ENCODE assay signal across 9 cellular contexts in the genomic region with DNA sequence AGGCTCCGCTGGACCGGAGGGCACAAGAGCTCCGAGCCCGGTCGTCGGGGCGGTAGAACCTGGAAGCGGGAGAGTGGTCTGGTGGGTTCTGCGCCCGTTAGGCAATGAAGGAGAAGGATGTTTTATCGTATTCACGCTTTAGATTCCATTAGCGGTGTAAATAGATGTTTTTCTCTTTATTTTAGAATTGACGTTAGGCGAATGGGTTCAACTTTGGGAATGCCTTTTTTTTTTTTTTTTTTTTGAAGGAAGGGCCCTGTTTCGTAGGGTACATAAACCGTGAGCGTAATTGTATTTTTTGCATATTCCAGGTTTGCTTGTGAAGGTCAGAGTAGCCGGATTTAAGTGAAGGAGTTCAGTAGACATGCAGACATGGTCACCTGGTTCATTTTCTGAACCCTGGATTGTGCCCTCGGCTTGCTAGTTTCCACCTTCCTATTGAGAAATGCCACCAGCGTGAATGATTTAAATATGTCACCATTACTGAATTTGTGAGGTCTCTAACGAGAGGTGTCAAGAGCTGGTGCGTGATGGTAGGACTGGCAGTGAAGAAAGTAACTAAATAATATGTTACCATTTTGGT. TPM values are rescaled to one million over a fixed set of nuclear protein-coding genes. Genes with fewer than 3 reads are reported as not detected.
A peak's percentile ranks its signal among the peaks of the same experiment; 100 is the strongest.
DNase-seq lines count a peak whose midpoint lies in the region; ATAC-seq and TF ChIP-seq lines count a peak whose summit lies in the region.
"Had no signal": no experiment of that assay in that cellular context is flagged by ENCODE, and none has a peak within 500 bp of the region (broad histone marks: within the 10 kb centered on the region; RNA-seq: fewer than 3 reads in every experiment).

No MANE protein-coding gene starts in this region.

- no peak for TF ChIP-seq EP300 in neural cell (conservative IDR thresholded peaks at IDR 0.05; ENCODE audit: poor library complexity, severe bottlenecking)

- H3K9me3 ChIP-seq in CD4-positive, alpha-beta T cell (ENCODE audit: control insufficient read depth, low read length), result no peaks in the 10 kb centered on the region
- no peaks in the 10 kb centered on the region for H3K9me3 ChIP-seq in neural cell (ENCODE audit: low read length)

- no peaks in the 10 kb centered on the region for H3K36me3 ChIP-seq in neural cell (ENCODE audit: insufficient read depth, low read length)

- peaks cover 34% of the 10 kb centered on the region for H3K4me1 Mint-ChIP-seq in CD4-positive, alpha-beta T cell (ENCODE audit: low read depth)
- H3K4me1 Mint-ChIP-seq in dendritic cell treated with granulocyte-macrophage colony-stimulating factor and Interleukin-4, amounts not matched to agents 40 ng/mL and 50 ng/mL, for 4 days (ENCODE audit: low read depth), result peaks cover 33% of the 10 kb centered on the region

- H3K27ac ChIP-seq in CD4-positive, alpha-beta T cell (ENCODE audit: low read depth, low read length), result peak overlapping the region; percentile 96
- H3K27ac ChIP-seq in neural cell (ENCODE audit: low read length), result peak overlapping the region; percentile 95

- POLR2A ChIA-PET in CD4-positive, alpha-beta T cell (lab: Charles Lee), result interaction anchor here (0.8 to 3.2 kb wide), 10 partner anchors 11 to 1559 kb away, joined by 3 to 42 read pairs (median 4); a partner anchor contains a TSS

- H3K27me3 Mint-ChIP-seq in CD4-positive, alpha-beta T cell, result no peaks in the 10 kb centered on the region
- H3K27me3 Mint-ChIP-seq in dendritic cell treated with granulocyte-macrophage colony-stimulating factor and Interleukin-4, amounts not matched to agents 40 ng/mL and 50 ng/mL, for 4 days, result no peaks in the 10 kb centered on the region

- peak overlapping the region; percentile 63 for H3K4me2 ChIP-seq in neural cell (ENCODE audit: low read length)

- H3K27ac Mint-ChIP-seq in CD4-positive, alpha-beta T cell, result peak overlapping the region; percentile 97
- H3K27ac Mint-ChIP-seq in dendritic cell treated with granulocyte-macrophage colony-stimulating factor and Interleukin-4, amounts not matched to agents 40 ng/mL and 50 ng/mL, for 4 days, result peak overlapping the region; percentile 95

- H3K9me2 ChIP-seq in neural cell (ENCODE audit: insufficient read depth, low read length), result no peaks in the 10 kb centered on the region

- TF ChIP-seq CTCF in CD4-positive, alpha-beta T cell (IDR thresholded peaks at IDR 0.05), result no peak
- TF ChIP-seq CTCF in neural cell (IDR thresholded peaks at IDR 0.05; ENCODE audit: poor library complexity, severe bottlenecking), result no peak

- peaks cover 32% of the 10 kb centered on the region for H3K36me3 Mint-ChIP-seq in CD4-positive, alpha-beta T cell (ENCODE audit: low read depth)
- H3K36me3 Mint-ChIP-seq in dendritic cell treated with granulocyte-macrophage colony-stimulating factor and Interleukin-4, amounts not matched to agents 40 ng/mL and 50 ng/mL, for 4 days (ENCODE audit: low read depth), result peaks cover 28% of the 10 kb centered on the region

- no peak for TF ChIP-seq RAD21 in neural cell (conservative IDR thresholded peaks at IDR 0.05)

- no peaks in the 10 kb centered on the region for H4K20me1 ChIP-seq in neural cell (ENCODE audit: insufficient read depth)

- peak overlapping the region; percentile 95 for H3K4me3 ChIP-seq in Jurkat, Clone E6-1 (ENCODE audit: low read length)
- H3K4me3 ChIP-seq in neural cell (ENCODE audit: low read length), result peak overlapping the region; percentile 80

- peak overlapping the region; percentile 97 for H3K9ac ChIP-seq in neural cell (ENCODE audit: low read length)

- no peak for ATAC-seq in CD4-positive, alpha-beta T cell (ENCODE audit: poor library complexity)
- ATAC-seq in HG02973 (IDR thresholded peaks at IDR 0.05; ENCODE audit: unreplicated experiment), result no peak
- no peak for ATAC-seq in HG02798 (IDR thresholded peaks at IDR 0.05; ENCODE audit: poor library complexity, unreplicated experiment)

- H3K9me3 Mint-ChIP-seq in CD4-positive, alpha-beta T cell, result no peaks in the 10 kb centered on the region
- no peaks in the 10 kb centered on the region for H3K9me3 Mint-ChIP-seq in dendritic cell treated with granulocyte-macrophage colony-stimulating factor and Interleukin-4, amounts not matched to agents 40 ng/mL and 50 ng/mL, for 4 days

- no peak for DNase-seq in CD4-positive, alpha-beta T cell
- no peak for DNase-seq in Jurkat, Clone E6-1 (ENCODE audit: low read depth, low spot score)
- DNase-seq in COLO829 (ENCODE audit: low spot score), result no peak
- no peak for DNase-seq in activated CD4-positive, alpha-beta T cell treated with anti-CD3 and anti-CD28 coated beads for 1 hour

- no peaks in the 10 kb centered on the region for H3K27me3 ChIP-seq in CD4-positive, alpha-beta T cell (ENCODE audit: control insufficient read depth, insufficient read depth, low read length)
- H3K27me3 ChIP-seq in neural cell (ENCODE audit: insufficient read depth, low read depth, low read length), result no peaks in the 10 kb centered on the region

- peak overlapping the region; percentile 95 for H3K4me3 Mint-ChIP-seq in CD4-positive, alpha-beta T cell
- H3K4me3 Mint-ChIP-seq in dendritic cell treated with granulocyte-macrophage colony-stimulating factor and Interleukin-4, amounts not matched to agents 40 ng/mL and 50 ng/mL, for 4 days, result peak overlapping the region; percentile 86

- H3F3A ChIP-seq in neural cell (ENCODE audit: insufficient read depth, low read length, poor library complexity, severe bottlenecking), result peaks cover 3% of the 10 kb centered on the region

- H2AFZ ChIP-seq in neural cell (ENCODE audit: low read depth, low read length), result peak overlapping the region; percentile 74

- peaks cover 50% of the 10 kb centered on the region for H3K79me2 ChIP-seq in neural cell (replicated peaks; ENCODE audit: insufficient read depth, low read length)

- intact Hi-C loops in CD4-positive, alpha-beta T cell (cut with DNase I, micrococcal nuclease), result loop anchor here in 1 of 2 experiments (1.0 to 5.0 kb wide), 4 partner anchors 11 to 352 kb away; a partner anchor contains a TSS
- intact Hi-C loops in dendritic cell treated with granulocyte-macrophage colony-stimulating factor and Interleukin-4, amounts not matched to agents 40 ng/mL and 50 ng/mL, for 4 days (cut with micrococcal nuclease), result loop anchor here (1.0 kb wide), 1 partner anchor 11 kb away; a partner anchor contains a TSS

- CTCF ChIA-PET in CD4-positive, alpha-beta T cell (lab: Charles Lee), result interaction anchor here (0.8 to 1.4 kb wide), 3 partner anchors 11 to 138 kb away, joined by 5 to 8 read pairs (median 6); a partner anchor contains a TSS

TF ChIP-seq in neural cell, 6 proteins besides CTCF, POLR2A, EP300 and RAD21:
- TF ChIP-seq EZH2 (IDR thresholded peaks at IDR 0.05; ENCODE audit: borderline replicate concordance, insufficient read depth, low read length, poor library complexity, severe bottlenecking) (no peak), MXI1 (conservative IDR thresholded peaks at IDR 0.05; ENCODE audit: poor library complexity, severe bottlenecking) (no peak), SMC3 (conservative IDR thresholded peaks at IDR 0.05; ENCODE audit: poor library complexity) (no peak), POLR2AphosphoS5 (IDR thresholded peaks at IDR 0.05) (no peak), TAF1 (IDR thresholded peaks at IDR 0.05; ENCODE audit: low read depth) (no peak)
- TF ChIP-seq, protein P1, sequence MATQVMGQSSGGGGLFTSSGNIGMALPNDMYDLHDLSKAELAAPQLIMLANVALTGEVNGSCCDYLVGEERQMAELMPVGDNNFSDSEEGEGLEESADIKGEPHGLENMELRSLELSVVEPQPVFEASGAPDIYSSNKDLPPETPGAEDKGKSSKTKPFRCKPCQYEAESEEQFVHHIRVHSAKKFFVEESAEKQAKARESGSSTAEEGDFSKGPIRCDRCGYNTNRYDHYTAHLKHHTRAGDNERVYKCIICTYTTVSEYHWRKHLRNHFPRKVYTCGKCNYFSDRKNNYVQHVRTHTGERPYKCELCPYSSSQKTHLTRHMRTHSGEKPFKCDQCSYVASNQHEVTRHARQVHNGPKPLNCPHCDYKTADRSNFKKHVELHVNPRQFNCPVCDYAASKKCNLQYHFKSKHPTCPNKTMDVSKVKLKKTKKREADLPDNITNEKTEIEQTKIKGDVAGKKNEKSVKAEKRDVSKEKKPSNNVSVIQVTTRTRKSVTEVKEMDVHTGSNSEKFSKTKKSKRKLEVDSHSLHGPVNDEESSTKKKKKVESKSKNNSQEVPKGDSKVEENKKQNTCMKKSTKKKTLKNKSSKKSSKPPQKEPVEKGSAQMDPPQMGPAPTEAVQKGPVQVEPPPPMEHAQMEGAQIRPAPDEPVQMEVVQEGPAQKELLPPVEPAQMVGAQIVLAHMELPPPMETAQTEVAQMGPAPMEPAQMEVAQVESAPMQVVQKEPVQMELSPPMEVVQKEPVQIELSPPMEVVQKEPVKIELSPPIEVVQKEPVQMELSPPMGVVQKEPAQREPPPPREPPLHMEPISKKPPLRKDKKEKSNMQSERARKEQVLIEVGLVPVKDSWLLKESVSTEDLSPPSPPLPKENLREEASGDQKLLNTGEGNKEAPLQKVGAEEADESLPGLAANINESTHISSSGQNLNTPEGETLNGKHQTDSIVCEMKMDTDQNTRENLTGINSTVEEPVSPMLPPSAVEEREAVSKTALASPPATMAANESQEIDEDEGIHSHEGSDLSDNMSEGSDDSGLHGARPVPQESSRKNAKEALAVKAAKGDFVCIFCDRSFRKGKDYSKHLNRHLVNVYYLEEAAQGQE (IDR thresholded peaks at IDR 0.05; ENCODE audit: borderline replicate concordance), result no peak
TF ChIP-seq in neural cell: peak in this region for 0.

RNA-seq across cellular contexts. Expression of a gene that starts 0.8 kb away (rescaled TPM):
- 100 to 1,000 TPM in 1 of 2 experiments, 10 to 100 TPM in 1; 99.3 to 106 TPM for total RNA-seq in CD4-positive, alpha-beta T cell
- 55.3 TPM for polyA plus RNA-seq in Jurkat, Clone E6-1 (2012; ENCODE audit: insufficient read depth, insufficient read length)
- 177 and 192 TPM in 2 replicates for polyA plus RNA-seq in neural cell
- 115 and 129 TPM in 2 replicates for polyA minus RNA-seq in neural cell

RNA-seq across cellular contexts. Expression of a gene that starts 11.1 kb away (rescaled TPM):
- 1 to 10 TPM in 1 of 2 experiments, under 1 TPM in 1; 0.85 to 1.3 TPM for total RNA-seq in CD4-positive, alpha-beta T cell
- polyA plus RNA-seq in Jurkat, Clone E6-1 (2012; ENCODE audit: insufficient read depth, insufficient read length), result 14.8 TPM
- 35.4 and 41.3 TPM in 2 replicates for polyA plus RNA-seq in neural cell
- polyA minus RNA-seq in neural cell, result 19.7 and 24.1 TPM in 2 replicates

RNA-seq across cellular contexts. Expression of a gene that starts 37.1 kb away (rescaled TPM):
- under 1 TPM; 0.55 to 0.89 TPM for total RNA-seq in CD4-positive, alpha-beta T cell
- polyA plus RNA-seq in Jurkat, Clone E6-1 (2012; ENCODE audit: insufficient read depth, insufficient read length), result not detected
- polyA plus RNA-seq in neural cell, result 2.0 and 4.2 TPM in 2 replicates
- polyA minus RNA-seq in neural cell, result 1.5 and 2.5 TPM in 2 replicates
- total RNA-seq: LHCN-M2 had no signal
